Comparison of ENCODE assay signal across 12 cellular contexts in the genomic region with DNA sequence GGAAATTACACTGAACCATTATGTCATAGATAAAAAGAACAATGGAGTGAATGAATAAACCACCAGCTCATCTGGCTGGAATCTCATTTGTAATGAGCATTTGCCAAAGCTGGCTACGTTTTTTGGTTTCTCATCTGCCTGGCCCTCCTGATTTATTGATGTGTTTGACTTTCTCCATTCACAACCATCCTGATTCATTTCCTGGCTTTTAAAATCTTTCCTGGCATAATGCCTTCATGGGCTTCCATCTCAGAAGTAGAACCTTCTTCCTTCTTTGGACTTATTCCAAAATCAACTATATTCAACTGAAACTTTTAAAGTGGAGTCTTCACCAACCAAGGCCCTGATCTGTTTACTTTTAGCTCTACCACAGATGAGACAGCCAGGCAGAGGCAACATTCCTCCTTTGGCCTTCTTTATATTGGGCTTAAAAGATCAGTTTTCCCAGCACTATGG. TPM values are rescaled to one million over a fixed set of nuclear protein-coding genes. Genes with fewer than 3 reads are reported as not detected.
A peak's percentile ranks its signal among the peaks of the same experiment; 100 is the strongest.
DNase-seq lines count a peak whose midpoint lies in the region; ATAC-seq, FAIRE-seq and TF ChIP-seq lines count a peak whose summit lies in the region.
"Had no signal": no experiment of that assay in that cellular context is flagged by ENCODE, and none has a peak within 500 bp of the region (broad histone marks: within the 10 kb centered on the region; RNA-seq: fewer than 3 reads in every experiment).

No MANE protein-coding gene starts in this region.

- H3K4me2 ChIP-seq in astrocyte (ENCODE audit: low read length), result peak overlapping the region; percentile 49

- DNase-seq in AG10803 (ENCODE audit: low read depth) (peak; percentile 99), LHCN-M2 (ENCODE audit: low read depth) (peak; percentile 99), astrocyte (ENCODE audit: low read depth) (peak; percentile 100), kidney glomerular epithelial cell (lab: John Stamatoyannopoulos, UW) (peak; percentile 99), T-helper 2 cell (no peak), NCI-H1930 (lab: John Stamatoyannopoulos, UW) (no peak), ecto neural progenitor cell (ENCODE audit: low spot score) (no peak)
- DNase-seq: effector CD4-positive, alpha-beta T cell; left cardiac atrium; NCI-H524; T-helper 9 cell had no signal

- peaks cover 3% of the 10 kb centered on the region for H3K9me3 Mint-ChIP-seq in astrocyte (ENCODE audit: unreplicated experiment)

- no peak overlapping the region for H3K9ac ChIP-seq in astrocyte (ENCODE audit: low read length)

- no peak for ATAC-seq in GM21825 (IDR thresholded peaks at IDR 0.05; ENCODE audit: unreplicated experiment)

- peak overlapping the region; percentile 93 for H3K27ac Mint-ChIP-seq in astrocyte (ENCODE audit: unreplicated experiment)

- TF ChIP-seq CTCF in AG10803 (conservative IDR thresholded peaks at IDR 0.05; ENCODE audit: low read length) (no peak), astrocyte (IDR thresholded peaks at IDR 0.05; ENCODE audit: insufficient read depth, low read depth, low read length) (no peak)

- H3K36me3 ChIP-seq in astrocyte (ENCODE audit: insufficient read depth, low read length), result no peaks in the 10 kb centered on the region

- peaks cover 9% of the 10 kb centered on the region for H3K4me1 ChIP-seq in astrocyte (ENCODE audit: insufficient read depth, low read length)

- H3K79me2 ChIP-seq in astrocyte (ENCODE audit: insufficient read depth, low read length), result no peaks in the 10 kb centered on the region

- H3K9me3 ChIP-seq in astrocyte (ENCODE audit: insufficient read depth, low read depth, low read length), result no peaks in the 10 kb centered on the region

- no peaks in the 10 kb centered on the region for H4K20me1 ChIP-seq in astrocyte (ENCODE audit: insufficient read depth, low read length)

- H2AFZ ChIP-seq in astrocyte (ENCODE audit: low read depth, low read length), result no peak overlapping the region

- peaks cover 8% of the 10 kb centered on the region for H3K4me1 Mint-ChIP-seq in astrocyte (ENCODE audit: low read depth, unreplicated experiment)

- peaks cover 2% of the 10 kb centered on the region for H3K36me3 Mint-ChIP-seq in astrocyte (ENCODE audit: low read depth, unreplicated experiment)

- H3K27me3 Mint-ChIP-seq in astrocyte (ENCODE audit: low read depth, unreplicated experiment), result no peaks in the 10 kb centered on the region

- no peaks in the 10 kb centered on the region for H3K27me3 ChIP-seq in astrocyte (ENCODE audit: insufficient read depth, low read length)

- peak overlapping the region; percentile 23 for H3K4me3 Mint-ChIP-seq in astrocyte (ENCODE audit: unreplicated experiment)

- peak; percentile 98 for FAIRE-seq in astrocyte (lab: Jason Lieb, UNC)

- no peak overlapping the region for H3K4me3 ChIP-seq in AG10803 (ENCODE audit: low read length)
- H3K4me3 ChIP-seq in astrocyte (ENCODE audit: insufficient read depth, low read depth, low read length), result no peak overlapping the region

- peak overlapping the region; percentile 78 for H3K27ac ChIP-seq in astrocyte (ENCODE audit: low read depth, low read length)

RNA-seq across cellular contexts. Expression of a gene that starts 36.0 kb away (rescaled TPM):
- total RNA-seq in LHCN-M2 (2014; rRNA removed) (40.7 and 46.1 TPM in 2 replicates), astrocyte (60.1 and 66.5 TPM in 2 replicates)
- polyA plus RNA-seq in LHCN-M2 (2012), result 17.2 TPM

Comparison
In these comparisons a context has a peak if more than half of its experiments do, and no peak if none do; other contexts are left out.
1. DNase-seq: peak in AG10803 (single experiment), LHCN-M2 (single experiment), astrocyte (single experiment) and kidney glomerular epithelial cell (single experiment); none in T-helper 2 cell (0 of 5), NCI-H1930 (0 of 2) and ecto neural progenitor cell (single experiment).